Comparison of ENCODE assay signal across 15 cellular contexts in the genomic region with DNA sequence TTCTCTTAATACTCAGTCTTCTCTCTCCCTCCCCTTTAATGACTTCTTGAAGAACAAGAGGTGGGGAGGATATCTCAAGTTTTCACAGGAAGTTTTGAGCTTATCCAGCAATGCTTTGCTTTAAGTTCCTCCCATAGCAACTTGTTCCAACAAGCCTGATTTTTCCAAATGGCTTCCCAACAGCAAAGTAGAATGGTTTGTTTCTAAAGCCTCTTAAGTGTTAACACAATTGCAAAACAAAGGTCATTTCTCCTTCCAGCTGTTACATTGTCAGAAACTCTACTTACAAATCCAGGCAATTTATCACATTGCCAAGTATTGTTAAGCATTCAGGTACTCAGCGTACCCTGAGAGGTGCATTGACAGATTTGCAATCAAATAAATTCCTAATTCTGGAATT. TPM values are rescaled to one million over a fixed set of nuclear protein-coding genes. Genes with fewer than 3 reads are reported as not detected.
DNase-seq lines count a peak whose midpoint lies in the region; ATAC-seq, FAIRE-seq and TF ChIP-seq lines count a peak whose summit lies in the region.
"Had no signal": no experiment of that assay in that cellular context is flagged by ENCODE, and none has a peak within 500 bp of the region (broad histone marks: within the 10 kb centered on the region; RNA-seq: fewer than 3 reads in every experiment).

No MANE protein-coding gene starts in this region.

- H3K9me3 ChIP-seq in mammary epithelial cell (replicated peaks; ENCODE audit: insufficient read depth, low read length) (no peaks in the 10 kb centered on the region), breast epithelium (no peaks in the 10 kb centered on the region), GM12878 (replicated peaks; ENCODE audit: control insufficient read depth, insufficient read depth, low read length) (no peaks in the 10 kb centered on the region), esophagus squamous epithelium (no peaks in the 10 kb centered on the region), right lobe of liver (no peaks in the 10 kb centered on the region)
- H3K9me3 ChIP-seq: BE2C had no signal

- DNase-seq in mammary epithelial cell (no peak), breast epithelium (ENCODE audit: low spot score in 2 of 2) (no peak), GM12878 (ENCODE audit: low read depth, low spot score) (no peak), esophagus squamous epithelium (lab: John Stamatoyannopoulos, UW) (no peak), right lobe of liver (no peak), DMS114 treated with DMSO at 0.1 percent for 48 hours (lab: John Stamatoyannopoulos, UW; ENCODE audit: unreplicated experiment) (no peak)
- DNase-seq: ACHN, BE2C, IMR-90, NCI-H1930, NCI-H510A, NCI-H82, SHP77 had no signal

- H2AFZ ChIP-seq in mammary epithelial cell (ENCODE audit: low read depth, low read length) (peak overlapping the region; percentile 73), GM12878 (ENCODE audit: control insufficient read depth, low read depth, low read length) (no peak overlapping the region)

- no peak for ATAC-seq in GM12878
- no peak for ATAC-seq in SK-N-SH treated with all-trans-retinoic acid at 6 μM for 48 hours
- no peak for ATAC-seq in right lobe of liver
- ATAC-seq: Panc1 had no signal

- no peaks in the 10 kb centered on the region for H4K20me1 ChIP-seq in mammary epithelial cell (ENCODE audit: insufficient read depth, low read length)
- no peaks in the 10 kb centered on the region for H4K20me1 ChIP-seq in GM12878 (ENCODE audit: control insufficient read depth, insufficient read depth)

- BruUV-seq in mammary epithelial cell (replicated peaks; lab: Mats Ljungman, UMichigan) (no TSS peak), GM12878 (replicated peaks; lab: Mats Ljungman, UMichigan) (no TSS peak)

- TF ChIP-seq POLR2A in breast epithelium (IDR thresholded peaks at IDR 0.05) (no peak), GM12878 (IDR thresholded peaks at IDR 0.05; ENCODE audit: low read depth, low read length) (no peak), esophagus squamous epithelium (IDR thresholded peaks at IDR 0.05) (no peak), right lobe of liver (IDR thresholded peaks at IDR 0.05) (no peak)

- RAD21 ChIA-PET in GM12878 (lab: Charles Lee; ENCODE audit: unreplicated experiment) = no interaction called here

- H3K27me3 ChIP-seq in mammary epithelial cell (ENCODE audit: insufficient read depth, low read length) = no peaks in the 10 kb centered on the region
- no peaks in the 10 kb centered on the region for H3K27me3 ChIP-seq in breast epithelium
- no peaks in the 10 kb centered on the region for H3K27me3 ChIP-seq in GM12878 (replicated peaks in 1 of 2; ENCODE audit: control insufficient read depth in 2 of 2, insufficient read depth in 2 of 2, low read length in 1 of 2)
- H3K27me3 ChIP-seq in esophagus squamous epithelium = no peaks in the 10 kb centered on the region
- H3K27me3 ChIP-seq in right lobe of liver = no peaks in the 10 kb centered on the region
- H3K27me3 ChIP-seq: BE2C had no signal

- H3K4me1 ChIP-seq in mammary epithelial cell (ENCODE audit: insufficient read depth, low read length) (peaks cover 19% of the 10 kb centered on the region), breast epithelium (no peaks in the 10 kb centered on the region), GM12878 (ENCODE audit: control insufficient read depth, insufficient read depth, low read length) (peaks cover 27% of the 10 kb centered on the region; the same call in 1 of the 2 replicates), esophagus squamous epithelium (peaks cover 0 to 60% (median 13%) of the 10 kb centered on the region in 3 donors), right lobe of liver (no peaks in the 10 kb centered on the region)
- H3K4me1 ChIP-seq: BE2C had no signal

- TF ChIP-seq RAD21 in GM12878 (IDR thresholded peaks at IDR 0.05; ENCODE audit: insufficient read depth, low read depth, low read length) = no peak

- 78% methylated on average over 1 of the region's 1 CpG for WGBS in mammary epithelial cell (ENCODE audit: low coverage, missing lambda C conversion rate)
- 97% methylated on average over 1 of the region's 1 CpG for WGBS in GM12878 (ENCODE audit: insufficient coverage, insufficient replicate concordance, low lambda C conversion rate, missing lambda C conversion rate)
- 37 to 38% methylated on average over 1 of the region's 1 CpG for WGBS in esophagus squamous epithelium, 2 donors
- WGBS in right lobe of liver (ENCODE audit: insufficient coverage, low coverage, low lambda C conversion rate, missing lambda C conversion rate) = 93% methylated on average over 1 of the region's 1 CpG

- intact Hi-C loops in mammary epithelial cell (cut with micrococcal nuclease) = no loop called here
- intact Hi-C loops in breast epithelium (cut with DNase I; ENCODE audit: low total_unique reads) = no loop called here
- intact Hi-C loops in GM12878 (cut with micrococcal nuclease; ENCODE audit: unreplicated experiment) = loop anchor here (10.0 kb wide), 1 partner anchor 550 kb away; the partner anchor contains the start of gene DPH6
- intact Hi-C loops in esophagus squamous epithelium (cut with DNase I) = no loop called here
- intact Hi-C loops in right lobe of liver (cut with DNase I) = no loop called here

- no peak overlapping the region for H3K9ac ChIP-seq in mammary epithelial cell (ENCODE audit: insufficient read depth, low read length)
- H3K9ac ChIP-seq in GM12878 (ENCODE audit: control insufficient read depth, insufficient read depth, low read length) = no peak overlapping the region

- CTCF ChIA-PET in mammary epithelial cell (lab: Charles Lee; ENCODE audit: low non-redundant PET) (no interaction called here), GM12878 (lab: Yijun Ruan, JAX) (interaction anchor here (2.0 kb wide), 1 partner anchor 10 kb away, joined by 7 read pairs; no protein-coding TSS in a partner anchor)

- H3K27ac ChIP-seq in mammary epithelial cell (ENCODE audit: insufficient read depth, low read depth, low read length) (no peak overlapping the region), breast epithelium (no peak overlapping the region), GM12878 (ENCODE audit: control insufficient read depth, insufficient read depth) (no peak overlapping the region), esophagus squamous epithelium (peak overlapping the region; percentile 67 to 98 (median 75)), right lobe of liver (no peak overlapping the region)

- TF ChIP-seq CTCF in mammary epithelial cell (conservative IDR thresholded peaks at IDR 0.05 in 1 of 2, IDR thresholded peaks at IDR 0.05 in 1 of 2; ENCODE audit: extremely low read depth in 1 of 2, insufficient read depth in 1 of 2, low read depth in 1 of 2, low read length in 2 of 2) (no peak), breast epithelium (IDR thresholded peaks at IDR 0.05) (no peak), GM12878 (IDR thresholded peaks at IDR 0.05 in 2 of 3, conservative IDR thresholded peaks at IDR 0.05 in 1 of 3; ENCODE audit: control insufficient read depth in 2 of 3, extremely low read depth in 1 of 3, insufficient read depth in 1 of 3, low read depth in 3 of 3, low read length in 3 of 3) (no peak), esophagus squamous epithelium (IDR thresholded peaks at IDR 0.05) (no peak), right lobe of liver (IDR thresholded peaks at IDR 0.05) (no peak)

- H3K79me2 ChIP-seq in mammary epithelial cell (ENCODE audit: insufficient read depth, low read length) (no peaks in the 10 kb centered on the region), GM12878 (ENCODE audit: control insufficient read depth, insufficient read depth, low read length) (no peaks in the 10 kb centered on the region)

- SMC1A ChIA-PET in GM12878 (lab: Charles Lee; ENCODE audit: uncharacterized antibody, unreplicated experiment) = no interaction called here

- FAIRE-seq in GM12878 (lab: Jason Lieb, UNC) = no peak

- no peak for TF ChIP-seq EP300 in GM12878 (IDR thresholded peaks at IDR 0.05; ENCODE audit: borderline replicate concordance in 1 of 2, control insufficient read depth in 1 of 2, low read depth in 2 of 2, low read length in 2 of 2)

- POLR2A ChIA-PET in GM12878 (lab: Charles Lee) = interaction anchor here (1.0 to 1.5 kb wide), 2 partner anchors 9 to 25 kb away, joined by 4 read pairs; partner anchors contain the start of gene AQR

- no peaks in the 10 kb centered on the region for H3K36me3 ChIP-seq in mammary epithelial cell (ENCODE audit: insufficient read depth, low read length)
- H3K36me3 ChIP-seq in breast epithelium = no peaks in the 10 kb centered on the region
- H3K36me3 ChIP-seq in GM12878 (ENCODE audit: control insufficient read depth in 2 of 2, insufficient read depth in 2 of 2, low read length in 1 of 2) = no peaks in the 10 kb centered on the region
- H3K36me3 ChIP-seq in esophagus squamous epithelium = no peaks in the 10 kb centered on the region
- no peaks in the 10 kb centered on the region for H3K36me3 ChIP-seq in right lobe of liver
- H3K36me3 ChIP-seq: BE2C had no signal

- H3K4me2 ChIP-seq in mammary epithelial cell (ENCODE audit: insufficient read depth, low read depth, low read length) (peak overlapping the region; percentile 20), GM12878 (ENCODE audit: control insufficient read depth, insufficient read depth) (0 out of 2 replicates have a peak overlapping the region, but pooled peaks have one; percentile 35)

- in situ Hi-C loops in mammary epithelial cell (cut with MboI; ENCODE audit: low sequenced_read_pairs in 2 of 2) = no loop called here
- in situ Hi-C loops in GM12878 (cut with MboI) = no loop called here

- dilution Hi-C loops in mammary epithelial cell (cut with HindIII; ENCODE audit: low sequenced_read_pairs) = no loop called here

- no peak overlapping the region for H3K4me3 ChIP-seq in mammary epithelial cell (replicated peaks in 1 of 3; ENCODE audit: insufficient read depth in 1 of 3, low read depth in 2 of 3, low read length in 3 of 3)
- H3K4me3 ChIP-seq in breast epithelium = no peak overlapping the region
- no peak overlapping the region for H3K4me3 ChIP-seq in GM12878
- no peak overlapping the region for H3K4me3 ChIP-seq in esophagus squamous epithelium
- H3K4me3 ChIP-seq in right lobe of liver = no peak overlapping the region

RNA-seq across cellular contexts. Expression of gene ZNF770, which starts 6.8 kb away (rescaled TPM):
- total RNA-seq in mammary epithelial cell = 10 to 100 TPM; 41.7 to 45.3 TPM
- 14.2 TPM for polyA plus RNA-seq in mammary epithelial cell
- polyA minus RNA-seq in mammary epithelial cell = 8.1 TPM
- total RNA-seq in breast epithelium = 10 to 100 TPM; 22.7 to 38.8 (median 28.2) TPM
- total RNA-seq in GM12878 (2013; cell fraction: nucleolus; rRNA removed) = 42.6 and 67.4 TPM in 2 replicates
- 23.4 and 27.5 TPM in 2 replicates for total RNA-seq in GM12878 (2014; rRNA removed)
- total RNA-seq in GM12878 (2014; rRNA removed; fragmentation: Illumina TruSeq; extraction: Trizol) = 24.9 and 26.2 TPM in 2 replicates
- 32.8 and 34.4 TPM in 2 replicates for total RNA-seq in GM12878 (2021)
- polyA plus RNA-seq in GM12878 (2011; ENCODE audit: low read depth) = 7.5 TPM
- 27.1 and 42.8 TPM in 2 replicates for polyA plus RNA-seq in GM12878 (2011; rRNA removed)
- polyA plus RNA-seq in GM12878 (2011; cell fraction: cytosol; rRNA removed) = 9.4 and 12.5 TPM in 2 replicates
- 10.8 and 12.4 TPM in 2 replicates for polyA plus RNA-seq in GM12878 (2011; cell fraction: nucleus; rRNA removed)
- 9.5 and 16.1 TPM in 2 replicates for polyA plus RNA-seq in GM12878 (2012)
- polyA plus RNA-seq in GM12878 (2014; fragmentation: Illumina TruSeq; extraction: Trizol) = 28.1 and 35.1 TPM in 2 replicates
- polyA plus RNA-seq in GM12878 (2014; fragmentation: Nextera tagmentation; extraction: Ambion mirVana) = 1 to 10 TPM; 1.8 to 5.6 TPM
- polyA plus RNA-seq in GM12878 (2014; rRNA removed) = 13.4 and 16.3 TPM in 2 replicates
- polyA plus RNA-seq in GM12878 (2016; fragmentation: Nextera tagmentation; extraction: Ambion mirVana) = 100 to 1,000 TPM; 116 to 118 TPM
- 38.8 and 82.5 TPM in 2 replicates for polyA minus RNA-seq in GM12878 (2011; rRNA and poly(A)+ RNA removed)
- polyA minus RNA-seq in GM12878 (2011; cell fraction: cytosol; rRNA and poly(A)+ RNA removed) = 17.0 and 21.2 TPM in 2 replicates
- polyA minus RNA-seq in GM12878 (2011; cell fraction: nucleus; rRNA and poly(A)+ RNA removed) = 11.4 and 14.7 TPM in 2 replicates
- 10 to 100 TPM; 49.0 to 70.4 (median 55.9) TPM for total RNA-seq in esophagus squamous epithelium
- total RNA-seq in right lobe of liver = 10 to 100 TPM; 19.4 to 35.8 (median 24.8) TPM

RNA-seq across cellular contexts. Expression of gene AQR, which starts 25.4 kb away (rescaled TPM):
- total RNA-seq in mammary epithelial cell (10 to 100 TPM; 24.8 to 30.0 TPM), breast epithelium (10 to 100 TPM; 23.0 to 51.4 (median 34.4) TPM), GM12878 (2014; rRNA removed) (32.1 and 35.5 TPM in 2 replicates), GM12878 (2014; rRNA removed; fragmentation: Illumina TruSeq; extraction: Trizol) (39.0 and 42.7 TPM in 2 replicates), GM12878 (2021) (27.2 and 32.7 TPM in 2 replicates), esophagus squamous epithelium (10 to 100 TPM; 14.7 to 29.4 (median 23.4) TPM), right lobe of liver (10 to 100 TPM in 4 of 6 experiments, 1 to 10 TPM in 2; 9.1 to 15.3 (median 11.8) TPM)
- polyA plus RNA-seq in mammary epithelial cell (19.6 TPM), GM12878 (2011; rRNA removed) (44.6 and 50.4 TPM in 2 replicates), GM12878 (2014; fragmentation: Illumina TruSeq; extraction: Trizol) (53.5 and 62.9 TPM in 2 replicates), GM12878 (2014; fragmentation: Nextera tagmentation; extraction: Ambion mirVana) (10 to 100 TPM; 18.2 TPM), GM12878 (2014; rRNA removed) (17.2 and 23.5 TPM in 2 replicates), GM12878 (2016; fragmentation: Nextera tagmentation; extraction: Ambion mirVana) (10 to 100 TPM; 32.5 to 38.1 TPM)
- polyA minus RNA-seq in mammary epithelial cell = 12.6 TPM
- total RNA-seq in GM12878 (2013; cell fraction: nucleolus; rRNA removed) = 69.3 and 73.0 TPM in 2 replicates
- 8.1 TPM for polyA plus RNA-seq in GM12878 (2011; ENCODE audit: low read depth)
- 14.6 and 16.2 TPM in 2 replicates for polyA plus RNA-seq in GM12878 (2011; cell fraction: cytosol; rRNA removed)
- 32.2 and 39.7 TPM in 2 replicates for polyA plus RNA-seq in GM12878 (2011; cell fraction: nucleus; rRNA removed)
- polyA plus RNA-seq in GM12878 (2012) = 12.5 and 13.0 TPM in 2 replicates
- 36.6 and 53.3 TPM in 2 replicates for polyA minus RNA-seq in GM12878 (2011; rRNA and poly(A)+ RNA removed)
- polyA minus RNA-seq in GM12878 (2011; cell fraction: cytosol; rRNA and poly(A)+ RNA removed) = 14.8 and 16.2 TPM in 2 replicates
- polyA minus RNA-seq in GM12878 (2011; cell fraction: nucleus; rRNA and poly(A)+ RNA removed) = 27.9 and 46.5 TPM in 2 replicates

Comparison
In these comparisons a context has a peak if more than half of its experiments do, and no peak if none do; other contexts are left out.
1. H3K27ac ChIP-seq: peak in esophagus squamous epithelium (4 of 4); none in mammary epithelial cell (single experiment), breast epithelium (0 of 2), GM12878 (single experiment) and right lobe of liver (0 of 3).